ENCODE assay signal across 1 cellular context in the genomic region with DNA sequence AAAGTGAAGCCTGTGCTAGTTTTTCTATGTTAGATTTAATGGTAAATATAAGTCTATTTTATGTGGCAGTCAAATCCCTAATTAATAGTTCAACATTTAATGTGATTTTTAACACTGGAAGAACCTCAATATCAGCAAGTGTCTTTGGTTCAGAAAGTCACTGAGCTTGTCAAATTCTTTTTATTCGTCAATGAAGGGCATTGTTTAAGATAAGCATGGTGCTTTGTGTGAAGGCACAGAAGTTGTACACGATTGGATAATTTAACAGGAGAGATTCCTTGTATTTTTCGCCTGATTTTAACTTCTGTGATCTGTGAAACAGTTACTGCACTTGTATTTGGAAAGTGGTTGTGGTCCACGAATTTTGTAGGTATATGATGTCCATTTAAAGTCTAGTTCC.
TF ChIP-seq lines count a peak whose summit lies in the region.

No MANE protein-coding gene starts in this region.

TF ChIP-seq in GM12878, 131 proteins besides CTCF, POLR2A, EP300 and RAD21 (continued from another document):
- TF ChIP-seq, protein P1, sequence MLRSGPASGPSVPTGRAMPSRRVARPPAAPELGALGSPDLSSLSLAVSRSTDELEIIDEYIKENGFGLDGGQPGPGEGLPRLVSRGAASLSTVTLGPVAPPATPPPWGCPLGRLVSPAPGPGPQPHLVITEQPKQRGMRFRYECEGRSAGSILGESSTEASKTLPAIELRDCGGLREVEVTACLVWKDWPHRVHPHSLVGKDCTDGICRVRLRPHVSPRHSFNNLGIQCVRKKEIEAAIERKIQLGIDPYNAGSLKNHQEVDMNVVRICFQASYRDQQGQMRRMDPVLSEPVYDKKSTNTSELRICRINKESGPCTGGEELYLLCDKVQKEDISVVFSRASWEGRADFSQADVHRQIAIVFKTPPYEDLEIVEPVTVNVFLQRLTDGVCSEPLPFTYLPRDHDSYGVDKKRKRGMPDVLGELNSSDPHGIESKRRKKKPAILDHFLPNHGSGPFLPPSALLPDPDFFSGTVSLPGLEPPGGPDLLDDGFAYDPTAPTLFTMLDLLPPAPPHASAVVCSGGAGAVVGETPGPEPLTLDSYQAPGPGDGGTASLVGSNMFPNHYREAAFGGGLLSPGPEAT (IDR thresholded peaks at IDR 0.05; ENCODE audit: low read depth) = no peak
- TF ChIP-seq, protein P2, sequence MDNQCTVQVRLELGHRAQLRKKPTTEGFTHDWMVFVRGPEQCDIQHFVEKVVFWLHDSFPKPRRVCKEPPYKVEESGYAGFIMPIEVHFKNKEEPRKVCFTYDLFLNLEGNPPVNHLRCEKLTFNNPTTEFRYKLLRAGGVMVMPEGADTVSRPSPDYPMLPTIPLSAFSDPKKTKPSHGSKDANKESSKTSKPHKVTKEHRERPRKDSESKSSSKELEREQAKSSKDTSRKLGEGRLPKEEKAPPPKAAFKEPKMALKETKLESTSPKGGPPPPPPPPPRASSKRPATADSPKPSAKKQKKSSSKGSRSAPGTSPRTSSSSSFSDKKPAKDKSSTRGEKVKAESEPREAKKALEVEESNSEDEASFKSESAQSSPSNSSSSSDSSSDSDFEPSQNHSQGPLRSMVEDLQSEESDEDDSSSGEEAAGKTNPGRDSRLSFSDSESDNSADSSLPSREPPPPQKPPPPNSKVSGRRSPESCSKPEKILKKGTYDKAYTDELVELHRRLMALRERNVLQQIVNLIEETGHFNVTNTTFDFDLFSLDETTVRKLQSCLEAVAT (IDR thresholded peaks at IDR 0.05) = no peak
- TF ChIP-seq PML (IDR thresholded peaks at IDR 0.05; ENCODE audit: low read length) (no peak), RELA (IDR thresholded peaks at IDR 0.05; ENCODE audit: borderline replicate concordance, partially characterized antibody) (no peak), NBN (IDR thresholded peaks at IDR 0.05) (no peak), SREBF1 (IDR thresholded peaks at IDR 0.05; ENCODE audit: low read length) (no peak), ZBTB11 (CRISPR knock-in tag; IDR thresholded peaks at IDR 0.05) (no peak)
